Comparison of ENCODE assay signal across 8 cellular contexts in the genomic region with DNA sequence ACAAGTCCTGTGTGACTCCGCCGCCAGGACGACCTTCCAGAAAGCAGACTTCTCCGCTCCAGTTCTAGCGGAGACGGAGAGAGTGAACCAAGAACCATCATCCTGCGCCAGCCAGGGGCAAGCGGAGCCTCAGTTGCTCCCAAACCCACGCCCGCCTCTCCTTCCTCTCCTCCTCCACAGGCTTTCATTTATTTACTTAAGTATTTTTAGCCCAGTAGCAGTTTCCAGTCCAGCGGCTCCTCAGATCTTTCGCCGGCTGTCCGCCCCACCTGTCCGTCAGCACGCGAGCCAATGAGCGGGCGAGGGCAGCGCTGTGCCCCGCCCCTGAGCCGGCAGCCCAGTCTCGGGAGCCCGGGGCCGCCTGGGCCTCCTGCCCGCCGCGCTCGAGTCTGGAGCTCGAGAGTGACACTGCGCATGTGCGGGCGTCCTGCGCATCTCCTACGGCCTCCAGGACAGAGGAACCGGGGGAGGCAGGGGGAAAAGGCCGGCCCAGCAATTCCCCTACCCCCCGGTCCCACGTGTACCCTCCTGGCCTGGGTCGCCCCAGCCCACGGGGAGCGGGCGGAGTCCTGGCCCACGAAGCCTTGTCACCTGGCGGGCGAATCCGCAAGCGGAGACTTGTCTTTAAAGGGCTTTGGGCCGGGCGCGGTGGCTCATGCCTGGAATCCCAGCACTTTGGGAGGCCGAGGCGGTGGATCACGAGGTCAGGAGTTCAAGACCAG. TPM values are rescaled to one million over a fixed set of nuclear protein-coding genes. Genes with fewer than 3 reads are reported as not detected.
A peak's percentile ranks its signal among the peaks of the same experiment; 100 is the strongest.
DNase-seq lines count a peak whose midpoint lies in the region; ATAC-seq, FAIRE-seq and TF ChIP-seq lines count a peak whose summit lies in the region.

Gene FALEC (plus strand): TSS at position 425 of the 722 bp plus-strand sequence.

- peak within 1 kb of the TSS; percentile 89 for H3K4me3 Mint-ChIP-seq in progenitor cell of endocrine pancreas (ENCODE audit: low read depth)

- ATAC-seq in HG02840 (IDR thresholded peaks at IDR 0.05; ENCODE audit: low FRiP score, unreplicated experiment), result peak; percentile 97
- ATAC-seq in left cardiac atrium, result peak; percentile 99

- peak; percentile 21 for TF ChIP-seq CTCF in progenitor cell of endocrine pancreas (IDR thresholded peaks at IDR 0.05; ENCODE audit: unreplicated experiment)

- no peaks in the 10 kb centered on the region for H3K27me3 Mint-ChIP-seq in progenitor cell of endocrine pancreas

- H3K9me3 Mint-ChIP-seq in progenitor cell of endocrine pancreas (ENCODE audit: low read depth), result no peaks in the 10 kb centered on the region

- peak; percentile 88 for FAIRE-seq in GM12891 (lab: Jason Lieb, UNC)

- TF ChIP-seq POLR2A in GM12891 (IDR thresholded peaks at IDR 0.05; ENCODE audit: low read depth, low read length), result no peak

- DNase-seq in GM12891 (ENCODE audit: insufficient read length, low spot score), result peak; percentile 97
- peak; percentile 76 for DNase-seq in NCI-H1436 treated with DMSO at 0.1 percent for 48 hours (lab: John Stamatoyannopoulos, UW)
- peak; percentile 81 for DNase-seq in T follicular helper cell (ENCODE audit: low read depth)
- DNase-seq in amniotic epithelial cell (ENCODE audit: low read depth), result peak; percentile 90
- peak; percentile 98 for DNase-seq in left cardiac atrium
- peak; percentile 93 for DNase-seq in progenitor cell of endocrine pancreas (ENCODE audit: low spot score, unreplicated experiment)
- DNase-seq in ureter (ENCODE audit: low spot score), result peak; percentile 94

- H3K36me3 Mint-ChIP-seq in progenitor cell of endocrine pancreas (ENCODE audit: insufficient read depth), result peaks cover 3% of the 10 kb centered on the region

- intact Hi-C loops in left cardiac atrium (cut with DNase I), result no loop called here

- peak within 1 kb of the TSS; percentile 93 for H3K27ac Mint-ChIP-seq in progenitor cell of endocrine pancreas

- H3K4me1 Mint-ChIP-seq in progenitor cell of endocrine pancreas (ENCODE audit: low read depth), result peaks cover 9% of the 10 kb centered on the region

TF ChIP-seq in GM12891, 5 proteins besides CTCF, POLR2A, EP300 and RAD21:
- TF ChIP-seq TAF1 (IDR thresholded peaks at IDR 0.05; ENCODE audit: low read depth, low read length), result no peak
- no peak for TF ChIP-seq SPI1 (IDR thresholded peaks at IDR 0.05; ENCODE audit: low read depth, low read length)
- TF ChIP-seq PAX5 (IDR thresholded peaks at IDR 0.05; ENCODE audit: insufficient read depth, low read length, severe bottlenecking), result peak; percentile 52
- no peak for TF ChIP-seq POLR2AphosphoS5 (IDR thresholded peaks at IDR 0.05; ENCODE audit: low read depth, low read length)

RNA-seq across cellular contexts. Expression of gene FALEC, which starts in this region (rescaled TPM):
- not detected for polyA plus RNA-seq in GM12891 (2012; ENCODE audit: low read depth, missing spikeins)
- total RNA-seq in left cardiac atrium (not detected), progenitor cell of endocrine pancreas (0.57 TPM in 1 of 2 replicates, not detected in the other), ureter (not detected)

Comparison
In these comparisons a context has a peak if more than half of its experiments do, and no peak if none do; other contexts are left out.
1. Peak in every context shown above with its lines: DNase-seq and ATAC-seq.
2. Peak in DNase-seq and ATAC-seq in left cardiac atrium; RNA of the gene not detected or under 1 TPM.
3. Peak in DNase-seq in progenitor cell of endocrine pancreas; RNA of the gene not detected or under 1 TPM.
4. Peak in DNase-seq in ureter; RNA of the gene not detected or under 1 TPM.